Comparison of ENCODE assay signal across 19 cellular contexts in genomic region chr15:31384568-31384967, GRCh38. TPM values are rescaled to one million over a fixed set of nuclear protein-coding genes. Genes with fewer than 3 reads are reported as not detected.
DNase-seq lines count a peak whose midpoint lies in the region; ATAC-seq and TF ChIP-seq lines count a peak whose summit lies in the region.
"Had no signal": no experiment of that assay in that cellular context is flagged by ENCODE, and none has a peak within 500 bp of the region (broad histone marks: within the 10 kb centered on the region; RNA-seq: fewer than 3 reads in every experiment).

No MANE protein-coding gene starts in this region.

- H3K27me3 ChIP-seq in mammary epithelial cell (ENCODE audit: insufficient read depth, low read length) (no peaks in the 10 kb centered on the region), RWPE2 (ENCODE audit: insufficient read depth, poor library complexity, severe bottlenecking) (no peaks in the 10 kb centered on the region)

- intact Hi-C loops in mammary epithelial cell (cut with micrococcal nuclease) (no loop called here), MCF 10A (cut with micrococcal nuclease) (no loop called here)

- DNase-seq in mammary epithelial cell: peak; percentile 60
- DNase-seq in MCF 10A (ENCODE audit: unreplicated experiment): no peak
- DNase-seq in RWPE2 (ENCODE audit: low spot score): no peak
- no peak for DNase-seq in stimulated activated effector memory CD8-positive, alpha-beta T cell treated with anti-CD3 and anti-CD28 coated beads, Interleukin-12 subunit alpha, Interleukin-12 subunit beta, amount 100 ng/mL, for 72 hours (ENCODE audit: low spot score in 2 of 2)
- no peak for DNase-seq in HEK293T (ENCODE audit: extremely low spot score)
- DNase-seq in C1 segment of cervical spinal cord (lab: John Stamatoyannopoulos, UW): no peak
- DNase-seq in stimulated activated naive B cell treated with anti-CD40 and anti-IgM and Interleukin-4, amounts not matched to agents 10 μg/mL and 1 μg/mL and 100 μg/mL, for 72 hours: no peak
- DNase-seq: Caco-2, GDM1, Kasumi-1, NCI-H1092 treated with DMSO at 0.1 percent for 48 hours, NCI-H146, NCI-H2081, NCI-H446 treated with DMSO at 0.1 percent for 48 hours had no signal

- POLR2A ChIA-PET in MCF 10A (lab: Yijun Ruan, JAX): interaction anchor here (1.2 to 2.7 kb wide), 4 partner anchors 8 to 18 kb away, joined by 3 to 9 read pairs (median 5); no protein-coding TSS in a partner anchor
- POLR2A ChIA-PET in HEK293T (lab: Yijun Ruan, JAX): no interaction called here

- dilution Hi-C loops in mammary epithelial cell (cut with HindIII; ENCODE audit: low sequenced_read_pairs): no loop called here

- H4K20me1 ChIP-seq in mammary epithelial cell (ENCODE audit: insufficient read depth, low read length): no peaks in the 10 kb centered on the region

- H3K36me3 Mint-ChIP-seq in MCF 10A (ENCODE audit: insufficient read depth, unreplicated experiment): peaks cover 37% of the 10 kb centered on the region
- peaks cover 32% of the 10 kb centered on the region for H3K36me3 Mint-ChIP-seq in stimulated activated effector memory CD8-positive, alpha-beta T cell treated with anti-CD3 and anti-CD28 coated beads, Interleukin-12 subunit alpha, Interleukin-12 subunit beta, amount 100 ng/mL, for 72 hours
- peaks cover 19 to 29% of the 10 kb centered on the region in 2 donors for H3K36me3 Mint-ChIP-seq in stimulated activated naive B cell treated with anti-CD40 and anti-IgM and Interleukin-4, amounts not matched to agents 10 μg/mL and 1 μg/mL and 100 μg/mL, for 72 hours

- no peaks in the 10 kb centered on the region for H3K27me3 Mint-ChIP-seq in MCF 10A (ENCODE audit: insufficient read depth, unreplicated experiment)
- no peaks in the 10 kb centered on the region for H3K27me3 Mint-ChIP-seq in stimulated activated naive B cell treated with anti-CD40 and anti-IgM and Interleukin-4, amounts not matched to agents 10 μg/mL and 1 μg/mL and 100 μg/mL, for 72 hours

- H2AFZ ChIP-seq in mammary epithelial cell (ENCODE audit: low read depth, low read length): no peak overlapping the region

- in situ Hi-C loops in mammary epithelial cell (cut with MboI; ENCODE audit: low sequenced_read_pairs in 2 of 2): no loop called here

- H3K9me3 ChIP-seq in mammary epithelial cell (replicated peaks; ENCODE audit: insufficient read depth, low read length) (no peaks in the 10 kb centered on the region), RWPE2 (ENCODE audit: severe bottlenecking) (no peaks in the 10 kb centered on the region)
- H3K9me3 ChIP-seq: Caco-2, HAP-1 had no signal

- H3K4me3 ChIP-seq in mammary epithelial cell (replicated peaks in 1 of 3; ENCODE audit: insufficient read depth in 1 of 3, low read depth in 2 of 3, low read length in 3 of 3) (no peak overlapping the region), RWPE2 (ENCODE audit: severe bottlenecking) (no peak overlapping the region)
- H3K4me3 ChIP-seq: HAP-1 had no signal

- 28% methylated on average over 4 of the region's 4 CpGs for WGBS in mammary epithelial cell (ENCODE audit: low coverage, missing lambda C conversion rate)

- ATAC-seq in RWPE2 (ENCODE audit: low read depth) (peak; percentile 5; the same call in 1 of the 3 replicates), esophagus mucosa (peak; percentile 41)
- ATAC-seq in stimulated activated effector memory CD8-positive, alpha-beta T cell treated with anti-CD3 and anti-CD28 coated beads, Interleukin-12 subunit alpha, Interleukin-12 subunit beta, amount 100 ng/mL, for 72 hours: no peak
- no peak for ATAC-seq in stimulated activated naive B cell treated with anti-CD40 and anti-IgM and Interleukin-4, amounts not matched to agents 10 μg/mL and 1 μg/mL and 100 μg/mL, for 72 hours (replicated peaks)
- ATAC-seq: Panc1, Right ventricle myocardium inferior had no signal

- H3K4me1 Mint-ChIP-seq in MCF 10A (ENCODE audit: insufficient read depth, unreplicated experiment): peaks cover 18% of the 10 kb centered on the region
- peaks cover 70% of the 10 kb centered on the region for H3K4me1 Mint-ChIP-seq in stimulated activated effector memory CD8-positive, alpha-beta T cell treated with anti-CD3 and anti-CD28 coated beads, Interleukin-12 subunit alpha, Interleukin-12 subunit beta, amount 100 ng/mL, for 72 hours
- H3K4me1 Mint-ChIP-seq in stimulated activated naive B cell treated with anti-CD40 and anti-IgM and Interleukin-4, amounts not matched to agents 10 μg/mL and 1 μg/mL and 100 μg/mL, for 72 hours: peaks cover 15 to 22% of the 10 kb centered on the region in 2 donors

- H3K36me3 ChIP-seq in mammary epithelial cell (ENCODE audit: insufficient read depth, low read length) (no peaks in the 10 kb centered on the region), RWPE2 (ENCODE audit: low read depth) (no peaks in the 10 kb centered on the region; the same call in 1 of the 2 replicates)
- H3K36me3 ChIP-seq: HAP-1 had no signal

- H3K79me2 ChIP-seq in mammary epithelial cell (ENCODE audit: insufficient read depth, low read length): no peaks in the 10 kb centered on the region

- no peak overlapping the region for H3K27ac Mint-ChIP-seq in MCF 10A (ENCODE audit: low read depth, unreplicated experiment)
- H3K27ac Mint-ChIP-seq in stimulated activated effector memory CD8-positive, alpha-beta T cell treated with anti-CD3 and anti-CD28 coated beads, Interleukin-12 subunit alpha, Interleukin-12 subunit beta, amount 100 ng/mL, for 72 hours: peak overlapping the region; percentile 11
- no peak overlapping the region for H3K27ac Mint-ChIP-seq in stimulated activated naive B cell treated with anti-CD40 and anti-IgM and Interleukin-4, amounts not matched to agents 10 μg/mL and 1 μg/mL and 100 μg/mL, for 72 hours

- H3K4me3 Mint-ChIP-seq in MCF 10A (ENCODE audit: unreplicated experiment): no peak overlapping the region
- no peak overlapping the region for H3K4me3 Mint-ChIP-seq in stimulated activated effector memory CD8-positive, alpha-beta T cell treated with anti-CD3 and anti-CD28 coated beads, Interleukin-12 subunit alpha, Interleukin-12 subunit beta, amount 100 ng/mL, for 72 hours
- H3K4me3 Mint-ChIP-seq in stimulated activated naive B cell treated with anti-CD40 and anti-IgM and Interleukin-4, amounts not matched to agents 10 μg/mL and 1 μg/mL and 100 μg/mL, for 72 hours: no peak overlapping the region

- BruUV-seq in mammary epithelial cell (replicated peaks; lab: Mats Ljungman, UMichigan) (no TSS peak), MCF 10A (replicated peaks; lab: Mats Ljungman, UMichigan) (no TSS peak)

- H3K9me3 Mint-ChIP-seq in MCF 10A (ENCODE audit: unreplicated experiment): peaks cover 3% of the 10 kb centered on the region
- no peaks in the 10 kb centered on the region for H3K9me3 Mint-ChIP-seq in stimulated activated effector memory CD8-positive, alpha-beta T cell treated with anti-CD3 and anti-CD28 coated beads, Interleukin-12 subunit alpha, Interleukin-12 subunit beta, amount 100 ng/mL, for 72 hours
- peaks cover 0 to 4% of the 10 kb centered on the region in 2 donors for H3K9me3 Mint-ChIP-seq in stimulated activated naive B cell treated with anti-CD40 and anti-IgM and Interleukin-4, amounts not matched to agents 10 μg/mL and 1 μg/mL and 100 μg/mL, for 72 hours

- CTCF ChIA-PET in mammary epithelial cell (lab: Charles Lee; ENCODE audit: low non-redundant PET) (no interaction called here), MCF 10A (lab: Yijun Ruan, JAX) (interaction anchor here (0.6 to 1.4 kb wide), 4 partner anchors 18 to 239 kb away, joined by 3 to 8 read pairs (median 6); no protein-coding TSS in a partner anchor), HEK293T (lab: Yijun Ruan, JAX) (no interaction called here)

- TF ChIP-seq CTCF in mammary epithelial cell (conservative IDR thresholded peaks at IDR 0.05 in 1 of 2, IDR thresholded peaks at IDR 0.05 in 1 of 2; ENCODE audit: extremely low read depth in 1 of 2, insufficient read depth in 1 of 2, low read depth in 1 of 2, low read length in 2 of 2) (no peak), MCF 10A (IDR thresholded peaks at IDR 0.05; ENCODE audit: unreplicated experiment) (no peak), RWPE2 (IDR thresholded peaks at IDR 0.05; ENCODE audit: poor library complexity, severe bottlenecking) (no peak)

- H3K9ac ChIP-seq in mammary epithelial cell (ENCODE audit: insufficient read depth, low read length): no peak overlapping the region

- H3K4me2 ChIP-seq in mammary epithelial cell (ENCODE audit: insufficient read depth, low read depth, low read length): peak overlapping the region; percentile 4

- H3K4me1 ChIP-seq in mammary epithelial cell (ENCODE audit: insufficient read depth, low read length) (peaks cover 27% of the 10 kb centered on the region), RWPE2 (ENCODE audit: insufficient read depth, poor library complexity, severe bottlenecking) (peaks cover 19% of the 10 kb centered on the region)
- H3K4me1 ChIP-seq: HAP-1 had no signal

- no peak overlapping the region for H3K27ac ChIP-seq in mammary epithelial cell (ENCODE audit: insufficient read depth, low read depth, low read length)
- no peak overlapping the region for H3K27ac ChIP-seq in RWPE2 (ENCODE audit: poor library complexity, severe bottlenecking)
- H3K27ac ChIP-seq: C4-2B had no signal

TF ChIP-seq in HEK293T, 16 proteins besides CTCF, POLR2A, EP300 and RAD21:
- TF ChIP-seq SUZ12 (IDR thresholded peaks at IDR 0.05) (no peak), FOXA1 (IDR thresholded peaks at IDR 0.05) (no peak), LEF1 (IDR thresholded peaks at IDR 0.05; ENCODE audit: borderline replicate concordance) (no peak), FOXM1 (IDR thresholded peaks at IDR 0.05; ENCODE audit: borderline replicate concordance) (no peak), BHLHE40 (IDR thresholded peaks at IDR 0.05; ENCODE audit: borderline replicate concordance) (no peak), TARDBP (IDR thresholded peaks at IDR 0.05) (no peak), NFRKB (IDR thresholded peaks at IDR 0.05) (no peak), ELF4 (IDR thresholded peaks at IDR 0.05) (no peak)

RNA-seq across cellular contexts. Expression of gene KLF13, which starts 57.9 kb away (rescaled TPM):
- total RNA-seq in mammary epithelial cell (10 to 100 TPM; 49.8 to 62.3 TPM), MCF 10A (2022) (83.1 and 110 TPM in 2 replicates), esophagus mucosa (42.7 TPM)
- polyA plus RNA-seq in mammary epithelial cell: 25.1 TPM
- 40.5 TPM for polyA minus RNA-seq in mammary epithelial cell

Comparison
In these comparisons a context has a peak if more than half of its experiments do, and no peak if none do; other contexts are left out.
1. ATAC-seq: peak in RWPE2 (single experiment) and esophagus mucosa (single experiment); none in stimulated activated effector memory CD8-positive, alpha-beta T cell treated with anti-CD3 and anti-CD28 coated beads, Interleukin-12 subunit alpha, Interleukin-12 subunit beta, amount 100 ng/mL, for 72 hours (single experiment) and stimulated activated naive B cell treated with anti-CD40 and anti-IgM and Interleukin-4, amounts not matched to agents 10 μg/mL and 1 μg/mL and 100 μg/mL, for 72 hours (0 of 2).